24 cellular contexts compared by ENCODE assay signal in the genomic region with DNA sequence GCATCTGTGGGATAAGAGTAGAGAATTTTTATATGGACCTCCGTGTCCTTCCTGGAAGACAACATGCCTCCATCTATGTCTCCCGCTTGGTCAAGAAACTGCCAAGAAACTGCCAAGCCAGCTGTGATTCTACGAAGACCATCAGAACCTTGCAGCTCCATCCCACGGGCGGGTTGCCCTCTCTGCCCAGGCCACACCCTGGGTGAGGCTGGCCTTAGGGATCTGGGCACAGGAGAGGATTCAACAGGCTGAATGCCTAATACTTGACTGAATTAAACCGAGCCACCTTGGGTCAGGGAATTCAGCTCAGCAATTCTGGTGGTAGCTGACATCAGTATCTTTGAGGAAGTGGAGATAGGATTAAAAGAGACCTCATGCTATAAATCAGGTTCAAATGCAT.
"Had no signal": no experiment of that assay in that cellular context is flagged by ENCODE, and none has a peak within 500 bp of the region (broad histone marks: within the 10 kb centered on the region; RNA-seq: fewer than 3 reads in every experiment).

No MANE protein-coding gene starts in this region.

- H3K9me3 ChIP-seq: breast epithelium, esophagus squamous epithelium, pancreas, thoracic aorta, upper lobe of right lung had no signal

- H3K4me3 ChIP-seq: breast epithelium, esophagus squamous epithelium, pancreas, thoracic aorta, upper lobe of right lung had no signal

- H3K36me3 ChIP-seq: breast epithelium, esophagus squamous epithelium, pancreas, thoracic aorta, upper lobe of right lung had no signal

- H3K27me3 ChIP-seq: breast epithelium, esophagus squamous epithelium, pancreas, upper lobe of right lung had no signal

- H3K4me1 ChIP-seq: breast epithelium, upper lobe of right lung had no signal

- H3K27ac ChIP-seq: breast epithelium, pancreas, upper lobe of right lung had no signal

- ATAC-seq: activated CD8-positive, alpha-beta T cell treated with anti-CD3 and anti-CD28 coated beads for 36 hours; activated T-cell treated with anti-CD3 and anti-CD28 coated beads, Interleukin-2, amount 50 U/mL, for 4 hours; activated T-helper 17 cell treated with anti-CD3 and anti-CD28 coated beads, Interleukin-2, amount 50 U/mL, for 72 hours; pancreas; right cardiac atrium; upper lobe of right lung had no signal

- DNase-seq: activated CD4-positive, alpha-beta T cell treated with anti-CD3 and anti-CD28 coated beads for 1 hour; activated CD4-positive, alpha-beta T cell treated with anti-CD3 and anti-CD28 coated beads, Interleukin-2, amount 50 U/mL, for 1 hour; activated CD8-positive, alpha-beta T cell treated with anti-CD3 and anti-CD28 coated beads for 36 hours; activated gamma-delta T cell treated with Interleukin-2 at 50 U/mL for 16 hours; activated naive CD4-positive, alpha-beta T cell treated with anti-CD3 and anti-CD28 coated beads, Interleukin-2, amount 50 U/mL, for 16 hours; activated T-cell treated with anti-CD3 and anti-CD28 coated beads, Interleukin-2, amount 50 U/mL, for 4 hours; amniotic stem cell; central memory CD4-positive, alpha-beta T cell; endodermal cell; esophagus squamous epithelium; foreskin melanocyte; glutamatergic neuron; mammary epithelial cell; naive B cell; nucleus accumbens; pancreas; right cardiac atrium; stimulated activated CD4-positive, alpha-beta T cell treated with anti-CD3 and anti-CD28 coated beads, Interleukin-2, amount 100 ng/mL, for 48 hours; stimulated activated naive CD4-positive, alpha-beta T cell treated with Interleukin-2 at 50 U/mL for 16 hours; T-helper 2 cell; upper lobe of right lung had no signal
